In genomic region chr18:3054785-3055184, GRCh38 we compare ENCODE assay signal across 24 cellular contexts.
"Had no signal": no experiment of that assay in that cellular context is flagged by ENCODE, and none has a peak within 500 bp of the region (broad histone marks: within the 10 kb centered on the region; RNA-seq: fewer than 3 reads in every experiment).

No MANE protein-coding gene starts in this region.

- FAIRE-seq: endometrium had no signal

- H3K9me3 ChIP-seq: esophagus squamous epithelium, gastroesophageal sphincter, left lung, lower lobe of right lung, prostate gland, right lobe of liver, suprapubic skin, thyroid gland, upper lobe of left lung, vagina had no signal

- H3K27me3 ChIP-seq: dorsolateral prefrontal cortex, gastroesophageal sphincter, left lung, right lobe of liver, suprapubic skin, thyroid gland, upper lobe of left lung, vagina had no signal

- H3K4me3 ChIP-seq: dorsolateral prefrontal cortex, esophagus squamous epithelium, gastroesophageal sphincter, left lung, lower lobe of right lung, prostate gland, right lobe of liver, suprapubic skin, thyroid gland, upper lobe of left lung, vagina had no signal

- ATAC-seq: gastroesophageal sphincter; left lung; lower lobe of right lung; right lobe of liver; stimulated activated effector memory CD8-positive, alpha-beta T cell treated with anti-CD3 and anti-CD28 coated beads, Interleukin-12 subunit alpha, Interleukin-12 subunit beta, amount 100 ng/mL, for 72 hours; stimulated activated naive CD8-positive, alpha-beta T cell treated with anti-CD3 and anti-CD28 coated beads, Interleukin-15, Interleukin-2, amounts not matched to agents 100 U/mL and 50 U/mL, for 24 hours had no signal

- H3K4me1 ChIP-seq: gastroesophageal sphincter, parathyroid adenoma, prostate gland, vagina had no signal

- H3K36me3 ChIP-seq: esophagus squamous epithelium, gastroesophageal sphincter, left lung, lower lobe of right lung, prostate gland, right lobe of liver, suprapubic skin, thyroid gland, upper lobe of left lung, vagina had no signal

- H3K27ac ChIP-seq: dorsolateral prefrontal cortex, epithelial cell of prostate, esophagus squamous epithelium, gastroesophageal sphincter, left lung, lower lobe of right lung, parathyroid adenoma, prostate gland, right lobe of liver, suprapubic skin, thyroid gland, upper lobe of left lung, vagina had no signal

- DNase-seq: cortex of kidney; dorsolateral prefrontal cortex; effector memory CD4-positive, alpha-beta T cell; esophagus squamous epithelium; foreskin fibroblast; glutamatergic neuron; left lung; lower lobe of right lung; naive B cell; retina; stimulated activated CD4-positive, alpha-beta T cell treated with anti-CD3 and anti-CD28 coated beads, Interleukin-4, amount 100 ng/mL, for 1 hour; stimulated activated CD8-positive, alpha-beta memory T cell treated with anti-CD3 and anti-CD28 coated beads, Interleukin-4, amount 100 ng/mL, for 48 hours; stimulated activated naive CD8-positive, alpha-beta T cell treated with anti-CD3 and anti-CD28 coated beads, Interleukin-15, Interleukin-2, amounts not matched to agents 100 U/mL and 50 U/mL, for 24 hours; thyroid gland; upper lobe of left lung had no signal
